ENCODE assay signal across 25 cellular contexts in the genomic region with DNA sequence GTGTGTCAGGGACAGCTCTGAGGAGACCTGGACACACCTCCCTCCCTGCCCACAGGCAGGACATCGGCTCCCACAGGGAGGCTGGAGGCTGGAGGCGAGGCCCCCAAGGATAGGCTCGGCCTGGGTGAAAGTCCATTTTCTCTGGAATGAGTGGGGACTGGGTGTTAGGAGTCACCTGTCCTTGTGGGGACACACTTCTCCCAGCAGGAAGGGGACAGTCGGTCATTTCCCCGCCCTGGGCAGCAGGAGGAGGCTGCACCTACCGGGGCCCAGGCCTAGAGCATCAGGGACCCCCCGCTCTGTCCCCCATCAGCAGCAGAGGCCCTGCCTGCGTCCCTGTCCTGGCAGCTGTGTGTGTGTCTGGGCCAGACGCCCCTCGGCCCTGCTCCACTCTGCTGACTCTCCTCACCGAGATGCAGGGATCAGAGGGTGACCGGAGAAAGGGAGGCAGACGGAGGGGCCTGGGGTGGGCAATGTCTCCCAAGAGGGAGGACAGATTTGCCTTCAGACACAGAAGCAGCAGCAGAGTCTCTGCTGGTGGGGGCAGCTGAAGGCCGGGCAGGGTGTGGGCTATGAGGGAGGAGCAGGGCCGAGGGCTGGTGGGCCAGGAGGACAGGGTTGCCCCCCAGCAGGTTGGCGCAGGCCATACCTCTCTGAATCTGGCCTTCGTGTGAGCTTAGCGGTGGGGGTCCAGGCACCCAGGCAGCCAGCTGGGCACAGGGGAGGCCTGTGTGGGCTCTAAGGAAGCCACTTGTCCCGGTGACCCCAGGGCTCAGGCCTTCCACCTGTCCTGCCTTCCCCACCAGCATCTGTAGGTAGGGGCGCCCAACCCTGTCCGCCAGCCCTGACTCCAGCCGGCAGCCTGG.
"Had no signal": no experiment of that assay in that cellular context is flagged by ENCODE, and none has a peak within 500 bp of the region (broad histone marks: within the 10 kb centered on the region; RNA-seq: fewer than 3 reads in every experiment).

No MANE protein-coding gene starts in this region.

- H3K9me3 Mint-ChIP-seq: activated T-helper 1 cell treated with anti-CD3 and anti-CD28 coated beads, Interleukin-12 subunit alpha, Interleukin-12 subunit beta, Interleukin-2, Interleukin-4 antibody, amounts not matched to agents 30 ng/mL and 10 ng/mL and 1 ng/mL, durations not matched to agents 14 hours and 24 hours and 36 hours; stimulated activated naive CD8-positive, alpha-beta T cell treated with anti-CD3 and anti-CD28 coated beads, Interleukin-15, amount 100 ng/mL, for 72 hours; T-cell had no signal

- H3K9me3 ChIP-seq: adrenal gland, ascending aorta, pancreas, tibial artery had no signal

- H3K4me3 ChIP-seq: adrenal gland, ascending aorta, pancreas, tibial artery had no signal

- H3K4me3 Mint-ChIP-seq: activated CD8-positive, alpha-beta T cell treated with anti-CD3 and anti-CD28 coated beads, Interleukin-2, amount 10 ng/mL, durations not matched to agents 7 days and 5 days; activated naive CD8-positive, alpha-beta T cell; activated T-helper 1 cell treated with anti-CD3 and anti-CD28 coated beads, Interleukin-12 subunit alpha, Interleukin-12 subunit beta, Interleukin-2, Interleukin-4 antibody, amounts not matched to agents 30 ng/mL and 10 ng/mL and 1 ng/mL, durations not matched to agents 14 hours and 24 hours and 36 hours; naive thymus-derived CD8-positive, alpha-beta T cell; stimulated activated naive CD8-positive, alpha-beta T cell treated with anti-CD3 and anti-CD28 coated beads, Interleukin-15, amount 100 ng/mL, for 72 hours; T-cell had no signal

- H3K36me3 Mint-ChIP-seq: activated naive CD8-positive, alpha-beta T cell; naive thymus-derived CD8-positive, alpha-beta T cell; T-cell had no signal

- H3K4me1 ChIP-seq: adrenal gland, ascending aorta, pancreas had no signal

- DNase-seq: activated CD4-positive, alpha-beta T cell treated with anti-CD3 and anti-CD28 coated beads for 1 hour; activated CD4-positive, alpha-beta T cell treated with anti-CD3 and anti-CD28 coated beads, Interleukin-2, amount 50 U/mL, for 1 hour; activated CD8-positive, alpha-beta T cell treated with anti-CD3 and anti-CD28 coated beads, Interleukin-2, amount 10 ng/mL, durations not matched to agents 7 days and 5 days; activated gamma-delta T cell; adrenal gland; brain microvascular endothelial cell; central memory CD4-positive, alpha-beta T cell; effector memory CD4-positive, alpha-beta T cell; foreskin melanocyte; hippocampal formation; naive thymus-derived CD8-positive, alpha-beta T cell; stimulated activated CD4-positive, alpha-beta T cell treated with anti-CD3 and anti-CD28 coated beads, Interleukin-1b, Interleukin-23, amount 100 ng/mL, for 48 hours; stimulated activated naive CD8-positive, alpha-beta T cell treated with anti-CD3 and anti-CD28 coated beads, Interleukin-15, amount 100 ng/mL, for 72 hours; T-cell; tibial artery; WERI-Rb-1 had no signal

- H3K4me1 Mint-ChIP-seq: naive thymus-derived CD8-positive, alpha-beta T cell; stimulated activated naive CD8-positive, alpha-beta T cell treated with anti-CD3 and anti-CD28 coated beads, Interleukin-15, amount 100 ng/mL, for 72 hours; T-cell had no signal

- FAIRE-seq: colon, endothelial cell of umbilical vein, pancreas, TTC549 had no signal

- H3K36me3 ChIP-seq: adrenal gland, ascending aorta, brain microvascular endothelial cell, pancreas, tibial artery, WERI-Rb-1 had no signal

- H3K27ac Mint-ChIP-seq: activated CD8-positive, alpha-beta T cell treated with anti-CD3 and anti-CD28 coated beads, Interleukin-2, amount 10 ng/mL, durations not matched to agents 7 days and 5 days; activated naive CD8-positive, alpha-beta T cell; activated T-helper 1 cell treated with anti-CD3 and anti-CD28 coated beads, Interleukin-12 subunit alpha, Interleukin-12 subunit beta, Interleukin-2, Interleukin-4 antibody, amounts not matched to agents 30 ng/mL and 10 ng/mL and 1 ng/mL, durations not matched to agents 14 hours and 24 hours and 36 hours; naive thymus-derived CD8-positive, alpha-beta T cell; T-cell had no signal

- H3K27me3 ChIP-seq: ascending aorta, pancreas had no signal

- H3K27ac ChIP-seq: adrenal gland, ascending aorta, brain microvascular endothelial cell, pancreas, tibial artery, WERI-Rb-1 had no signal

- ATAC-seq: activated CD8-positive, alpha-beta T cell treated with anti-CD3 and anti-CD28 coated beads, Interleukin-2, amount 10 ng/mL, durations not matched to agents 7 days and 5 days; esophagus mucosa; naive thymus-derived CD8-positive, alpha-beta T cell; pancreas; SK-N-SH treated with all-trans-retinoic acid at 6 μM for 48 hours; stimulated activated naive CD8-positive, alpha-beta T cell treated with anti-CD3 and anti-CD28 coated beads, Interleukin-15, amount 100 ng/mL, for 72 hours; T-cell had no signal
